25 cellular contexts compared by ENCODE assay signal in the genomic region with DNA sequence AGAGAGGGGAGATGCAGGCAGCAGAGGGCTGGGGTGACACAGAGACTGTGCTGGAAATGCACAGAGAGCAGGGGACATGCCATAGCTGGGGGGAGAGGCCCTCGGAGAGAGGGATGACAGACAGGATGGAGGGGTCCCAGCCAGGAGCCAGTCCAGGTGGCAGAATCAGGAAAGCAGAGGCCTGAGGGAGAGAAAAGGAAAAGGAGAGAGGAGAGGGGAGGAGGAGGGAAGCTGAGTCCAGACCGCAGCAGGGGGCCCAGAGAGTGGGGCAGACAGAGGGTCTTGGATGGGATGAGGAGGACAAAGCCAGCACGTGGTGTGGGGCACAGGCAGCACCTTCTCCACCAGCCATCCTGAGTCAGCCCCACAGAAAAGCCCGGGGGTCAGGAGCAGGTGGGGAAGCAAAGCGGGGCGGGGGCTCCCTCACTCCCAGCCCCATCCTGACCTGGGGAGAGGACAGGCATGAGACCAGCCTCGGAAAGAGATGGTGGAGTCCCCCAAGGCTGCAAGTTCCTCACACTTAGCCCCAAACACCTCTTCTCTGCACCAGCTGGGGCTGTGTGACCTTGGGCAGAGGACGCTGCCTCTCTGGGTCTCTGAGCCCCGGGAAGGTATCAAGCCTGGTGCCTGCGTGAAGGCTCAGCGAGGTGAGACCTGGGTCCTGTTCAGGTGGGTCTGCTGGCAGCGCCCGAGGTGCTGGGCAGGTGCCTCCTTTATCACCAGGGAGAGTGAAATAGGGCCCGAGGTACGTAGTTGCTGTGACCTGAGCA. TPM values are rescaled to one million over a fixed set of nuclear protein-coding genes. Genes with fewer than 3 reads are reported as not detected.
A peak's percentile ranks its signal among the peaks of the same experiment; 100 is the strongest.
DNase-seq lines count a peak whose midpoint lies in the region; ATAC-seq and TF ChIP-seq lines count a peak whose summit lies in the region.
"Had no signal": no experiment of that assay in that cellular context is flagged by ENCODE, and none has a peak within 500 bp of the region (broad histone marks: within the 10 kb centered on the region; RNA-seq: fewer than 3 reads in every experiment).

No MANE protein-coding gene starts in this region.

- no peaks in the 10 kb centered on the region for H3K9me3 ChIP-seq in cardiac muscle cell (ENCODE audit: low read depth)
- no peaks in the 10 kb centered on the region for H3K9me3 ChIP-seq in right atrium auricular region
- H3K9me3 ChIP-seq in left lung = no peaks in the 10 kb centered on the region
- no peaks in the 10 kb centered on the region for H3K9me3 ChIP-seq in neuronal stem cell (replicated peaks in 1 of 2; ENCODE audit: control insufficient read depth in 2 of 2, insufficient read depth in 1 of 2, low read depth in 1 of 2, low read length in 2 of 2)
- H3K9me3 ChIP-seq: SJSA1 had no signal

- DNase-seq in cardiac muscle cell (ENCODE audit: low read depth in 1 of 2, low spot score in 1 of 2) (no peak), right atrium auricular region (ENCODE audit: low spot score) (no peak), left lung (peak; percentile 23 to 46), neuronal stem cell (ENCODE audit: low spot score) (no peak), T-helper 2 cell (no peak), mucosa of gallbladder (ENCODE audit: low spot score) (no peak), cerebellum (ENCODE audit: low spot score) (no peak)
- DNase-seq: activated effector memory CD4-positive, alpha-beta T cell treated with Interleukin-2 at 50 U/mL for 16 hours; C1 segment of cervical spinal cord; erythroblast; foreskin melanocyte; NCI-H187 treated with DMSO at 0.1 percent for 48 hours; NCI-H2227 treated with DMSO at 0.1 percent for 48 hours; stimulated activated CD4-positive, alpha-beta T cell treated with anti-CD3 and anti-CD28 coated beads, Interleukin-2, amount 100 ng/mL, for 48 hours had no signal

- H4K91ac ChIP-seq in neuronal stem cell (ENCODE audit: low read depth, low read length, poor library complexity) = peak overlapping the region; percentile 98

- H2BK120ac ChIP-seq in neuronal stem cell (ENCODE audit: low read depth, low read length) = peak overlapping the region; percentile 56

- WGBS in neuronal stem cell (ENCODE audit: extremely low coverage in 2 of 2, insufficient read length in 2 of 2, insufficient replicate concordance in 1 of 2), 2 donors = no CpG with 5 or more reads among the region's 15 CpGs

- ATAC-seq in left lung (no peak), HG02798 (IDR thresholded peaks at IDR 0.05; ENCODE audit: poor library complexity, unreplicated experiment) (no peak)
- ATAC-seq: HCT116, Panc1 had no signal

- peaks cover 1% of the 10 kb centered on the region for H3K79me1 ChIP-seq in neuronal stem cell (ENCODE audit: low read depth, low read length)

- peak overlapping the region; percentile 97 for H2BK15ac ChIP-seq in neuronal stem cell (ENCODE audit: low read length)

- no peak overlapping the region for H2BK5ac ChIP-seq in neuronal stem cell (ENCODE audit: low read length)

- intact Hi-C loops in left lung (cut with DNase I) = no loop called here

- H3K4me1 ChIP-seq in cardiac muscle cell (ENCODE audit: low read depth) (peaks cover 39% of the 10 kb centered on the region), right atrium auricular region (no peaks in the 10 kb centered on the region), left lung (peaks cover 0 to 5% of the 10 kb centered on the region in 2 donors), neuronal stem cell (ENCODE audit: control insufficient read depth in 2 of 2, insufficient read depth in 1 of 2, low read depth in 1 of 2, low read length in 2 of 2) (peaks cover 25 to 40% of the 10 kb centered on the region in 2 donors)
- H3K4me1 ChIP-seq: parathyroid adenoma, SJSA1 had no signal

- TF ChIP-seq CTCF in cardiac muscle cell (IDR thresholded peaks at IDR 0.05; ENCODE audit: low read depth, low read length) (no peak), right atrium auricular region (IDR thresholded peaks at IDR 0.05) (no peak), left lung (IDR thresholded peaks at IDR 0.05) (no peak)

- H3K27ac ChIP-seq in cardiac muscle cell (peak overlapping the region; percentile 95), right atrium auricular region (no peak overlapping the region), left lung (no peak overlapping the region), neuronal stem cell (replicated peaks; ENCODE audit: low read length) (no peak overlapping the region)
- H3K27ac ChIP-seq: dorsolateral prefrontal cortex, HL-60, parathyroid adenoma, SJSA1 had no signal

- no peaks in the 10 kb centered on the region for H3K27me3 ChIP-seq in cardiac muscle cell
- no peaks in the 10 kb centered on the region for H3K27me3 ChIP-seq in right atrium auricular region
- no peaks in the 10 kb centered on the region for H3K27me3 ChIP-seq in left lung
- no peaks in the 10 kb centered on the region for H3K27me3 ChIP-seq in neuronal stem cell (ENCODE audit: control insufficient read depth in 3 of 3, insufficient read depth in 3 of 3, low read depth in 1 of 3, low read length in 3 of 3)
- H3K27me3 ChIP-seq: dorsolateral prefrontal cortex, SJSA1 had no signal

- peak overlapping the region; percentile 88 for H2AFZ ChIP-seq in neuronal stem cell (ENCODE audit: low read length)
- H2AFZ ChIP-seq: parathyroid adenoma had no signal

- peak overlapping the region; percentile 98 for H3K14ac ChIP-seq in neuronal stem cell (ENCODE audit: low read length)

- H3K23ac ChIP-seq in neuronal stem cell (ENCODE audit: low read depth, low read length, poor library complexity) = peak overlapping the region; percentile 97

- H3K4me2 ChIP-seq in neuronal stem cell (ENCODE audit: insufficient read depth, low read length, poor library complexity, severe bottlenecking) = no peak overlapping the region

- peak overlapping the region; percentile 96 for H2AK5ac ChIP-seq in neuronal stem cell (ENCODE audit: low read depth, low read length)

- H4K8ac ChIP-seq in neuronal stem cell (ENCODE audit: low read depth, low read length) = peak overlapping the region; percentile 100

- H3K18ac ChIP-seq in neuronal stem cell (ENCODE audit: low read length) = peak overlapping the region; percentile 96

- peak overlapping the region; percentile 83 for H3K9ac ChIP-seq in neuronal stem cell (ENCODE audit: low read depth, low read length, poor library complexity)
- H3K9ac ChIP-seq: parathyroid adenoma had no signal

- peak overlapping the region; percentile 99 for H3K4ac ChIP-seq in neuronal stem cell (ENCODE audit: low read length)

- H3K36me3 ChIP-seq in cardiac muscle cell (no peaks in the 10 kb centered on the region), right atrium auricular region (no peaks in the 10 kb centered on the region), left lung (no peaks in the 10 kb centered on the region), neuronal stem cell (replicated peaks in 1 of 2; ENCODE audit: control insufficient read depth in 2 of 2, insufficient read depth in 2 of 2, low read length in 2 of 2) (no peaks in the 10 kb centered on the region)
- H3K36me3 ChIP-seq: SJSA1 had no signal

- H3K4me3 ChIP-seq in cardiac muscle cell = no peak overlapping the region
- H3K4me3 ChIP-seq in right atrium auricular region = no peak overlapping the region
- H3K4me3 ChIP-seq in left lung = no peak overlapping the region
- no peak overlapping the region for H3K4me3 ChIP-seq in neuronal stem cell (ENCODE audit: low read length in 2 of 2)
- H3K4me3 ChIP-seq: dorsolateral prefrontal cortex, SJSA1 had no signal

- H2BK12ac ChIP-seq in neuronal stem cell (ENCODE audit: low read length) = peak overlapping the region; percentile 100

RNA-seq across cellular contexts. Expression of gene IGLL1, which starts 47.9 kb away (rescaled TPM):
- total RNA-seq in cardiac muscle cell = not detected in 2 replicates
- not detected in 2 replicates for polyA plus RNA-seq in cardiac muscle cell
- total RNA-seq in right atrium auricular region = not detected
- not detected for total RNA-seq in left lung
- polyA plus RNA-seq in neuronal stem cell (2013, experiment 1 of 2) = not detected
- not detected for polyA plus RNA-seq in neuronal stem cell (2013, experiment 2 of 2)
- not detected for total RNA-seq in mucosa of gallbladder
- not detected for total RNA-seq in cerebellum
- total RNA-seq: A673, SJSA1, skeletal muscle tissue, urinary bladder had no signal
- polyA plus RNA-seq: adipose tissue, urinary bladder had no signal

Comparison
In these comparisons a context has a peak if more than half of its experiments do, and no peak if none do; other contexts are left out.
1. DNase-seq: peak in left lung (2 of 2); none in cardiac muscle cell (0 of 2), right atrium auricular region (single experiment), neuronal stem cell (single experiment), T-helper 2 cell (0 of 5), mucosa of gallbladder (single experiment) and cerebellum (single experiment).